Comparison of ENCODE assay signal across 27 cellular contexts in the genomic region with DNA sequence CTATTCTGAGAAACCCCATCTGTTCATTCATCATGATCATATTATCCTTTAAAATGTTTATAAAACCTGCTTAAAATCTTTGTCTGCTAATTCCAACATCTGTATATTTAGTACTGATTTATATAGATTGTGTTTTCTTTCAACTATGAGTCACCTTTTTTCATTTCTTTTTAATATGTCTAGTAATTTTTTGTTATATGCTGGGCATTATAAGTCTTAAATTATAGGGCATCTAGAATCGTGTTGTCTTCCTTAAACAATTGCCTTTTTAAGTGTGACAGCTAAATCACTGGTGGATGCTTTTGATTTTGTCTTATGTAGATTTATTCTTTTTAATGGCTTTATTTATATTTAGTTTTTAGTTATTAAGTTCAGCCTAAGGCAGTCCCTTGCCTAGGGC.
"Had no signal": no experiment of that assay in that cellular context is flagged by ENCODE, and none has a peak within 500 bp of the region (broad histone marks: within the 10 kb centered on the region; RNA-seq: fewer than 3 reads in every experiment).

No MANE protein-coding gene starts in this region.

- FAIRE-seq: colon, endometrium, endothelial cell of umbilical vein had no signal

- H3K4me3 ChIP-seq: colonic mucosa, coronary artery, dorsolateral prefrontal cortex, esophagus muscularis mucosa, esophagus squamous epithelium, gastrocnemius medialis, gastroesophageal sphincter, heart left ventricle, heart right ventricle had no signal

- H3K4me1 ChIP-seq: colonic mucosa, esophagus muscularis mucosa, esophagus squamous epithelium, foreskin keratinocyte, gastrocnemius medialis, gastroesophageal sphincter, heart left ventricle, heart right ventricle had no signal

- ATAC-seq: effector memory CD8-positive, alpha-beta T cell; esophagus mucosa; foreskin keratinocyte; gastrocnemius medialis; gastroesophageal sphincter; heart left ventricle; heart right ventricle had no signal

- H3K9me3 ChIP-seq: colonic mucosa, esophagus muscularis mucosa, esophagus squamous epithelium had no signal

- H3K36me3 ChIP-seq: colonic mucosa, esophagus muscularis mucosa, esophagus squamous epithelium, gastrocnemius medialis, gastroesophageal sphincter, heart left ventricle, heart right ventricle had no signal

- H3K27ac ChIP-seq: colonic mucosa, coronary artery, dorsolateral prefrontal cortex, epithelial cell of prostate, esophagus muscularis mucosa, esophagus squamous epithelium, foreskin keratinocyte, gastrocnemius medialis, gastroesophageal sphincter, heart left ventricle, heart right ventricle had no signal

- DNase-seq: colonic mucosa; cortex of kidney; dermis blood vessel endothelial cell; dorsolateral prefrontal cortex; effector CD4-positive, alpha-beta T cell; effector CD8-positive, alpha-beta T cell; effector memory CD4-positive, alpha-beta T cell; effector memory CD8-positive, alpha-beta T cell; endodermal cell; erythroblast; esophagus squamous epithelium; foreskin fibroblast; foreskin keratinocyte; foreskin melanocyte; gastrocnemius medialis; glutamatergic neuron; head of caudate nucleus; heart left ventricle; heart right ventricle had no signal
